11 cellular contexts compared by ENCODE assay signal in the genomic region with DNA sequence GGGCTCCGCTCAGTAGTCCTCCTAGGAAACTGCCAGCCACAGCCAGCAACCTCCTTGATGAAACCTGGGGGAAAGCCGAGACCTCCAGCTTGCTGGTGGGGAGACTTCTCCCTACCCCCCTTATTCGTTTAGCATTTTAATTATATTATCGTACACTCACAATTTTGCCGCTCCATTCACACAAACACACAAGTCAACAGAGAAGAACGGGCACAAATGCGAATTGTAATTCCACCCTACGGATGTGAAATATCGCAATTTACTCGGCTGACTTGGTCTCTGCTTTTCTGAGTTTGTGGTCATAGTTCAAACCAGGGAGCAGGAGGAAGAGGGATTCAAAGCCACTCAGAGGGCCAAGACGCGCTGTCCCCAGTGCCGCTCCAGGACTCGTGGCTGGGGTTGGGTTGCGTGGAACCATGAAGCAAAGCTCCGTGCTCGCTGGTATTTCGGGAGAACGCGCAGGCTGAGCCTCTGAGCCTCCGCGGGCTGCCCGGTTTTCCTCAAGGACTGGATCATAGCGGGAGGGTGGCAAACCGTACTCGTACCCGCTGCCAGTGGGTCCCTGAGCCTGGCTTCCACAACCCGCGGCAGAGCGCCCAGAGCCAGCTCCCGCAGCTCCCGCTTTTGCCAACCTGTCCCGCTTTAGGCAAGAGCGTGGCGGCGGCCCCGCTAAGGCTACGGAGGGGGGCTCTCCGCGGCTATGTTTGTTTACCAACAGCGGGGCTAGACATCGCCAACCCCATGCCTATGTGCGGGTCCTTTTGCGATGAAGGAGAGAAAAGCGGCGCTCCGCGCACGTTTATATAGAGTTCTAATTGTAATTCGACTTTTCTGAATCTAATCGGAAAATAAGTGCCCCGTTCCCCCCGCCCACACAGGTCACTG. TPM values are rescaled to one million over a fixed set of nuclear protein-coding genes. Genes with fewer than 3 reads are reported as not detected.
DNase-seq lines count a peak whose midpoint lies in the region; ATAC-seq, FAIRE-seq and TF ChIP-seq lines count a peak whose summit lies in the region.
"Had no signal": no experiment of that assay in that cellular context is flagged by ENCODE, and none has a peak within 500 bp of the region (broad histone marks: within the 10 kb centered on the region; RNA-seq: fewer than 3 reads in every experiment).

No MANE protein-coding gene starts in this region.

- 5% methylated on average over 27 of the region's 53 CpGs for WGBS in esophagus muscularis mucosa

- H3K4me1 ChIP-seq in kidney (ENCODE audit: control insufficient read depth in 1 of 2, insufficient read depth in 1 of 2, low read depth in 1 of 2, low read length in 2 of 2): peaks cover 0 to 10% of the 10 kb centered on the region in 2 donors
- peaks cover 65 to 82% (median 73%) of the 10 kb centered on the region in 4 donors for H3K4me1 ChIP-seq in esophagus muscularis mucosa

- no peak for ATAC-seq in stimulated activated naive CD8-positive, alpha-beta T cell treated with anti-CD3 and anti-CD28 coated beads, Interleukin-15, Interleukin-2, amounts not matched to agents 100 U/mL and 50 U/mL, for 24 hours
- no peak for ATAC-seq in activated T-cell treated with anti-CD3 and anti-CD28 coated beads, Interleukin-2, amount 50 U/mL, for 4 hours

- FAIRE-seq in kidney (lab: Jason Lieb, UNC): no peak

- peaks cover 64% of the 10 kb centered on the region for H3K4me1 Mint-ChIP-seq in stimulated activated naive CD8-positive, alpha-beta T cell treated with anti-CD3 and anti-CD28 coated beads, Interleukin-15, Interleukin-2, amounts not matched to agents 100 ng/mL and 50 ng/mL, for 24 hours (ENCODE audit: low read depth)
- peaks cover 49% of the 10 kb centered on the region for H3K4me1 Mint-ChIP-seq in activated T-cell treated with anti-CD3 and anti-CD28 coated beads, Interleukin-2, amount 50 U/mL, for 4 hours (ENCODE audit: low read depth)

- no peaks in the 10 kb centered on the region for H3K36me3 ChIP-seq in kidney (ENCODE audit: control insufficient read depth in 1 of 2, insufficient read depth in 2 of 2, low read length in 2 of 2)
- no peaks in the 10 kb centered on the region for H3K36me3 ChIP-seq in esophagus muscularis mucosa

- TF ChIP-seq POLR2A in esophagus muscularis mucosa (IDR thresholded peaks at IDR 0.05; ENCODE audit: low read depth): no peak

- no peaks in the 10 kb centered on the region for H3K9me3 Mint-ChIP-seq in stimulated activated naive CD8-positive, alpha-beta T cell treated with anti-CD3 and anti-CD28 coated beads, Interleukin-15, Interleukin-2, amounts not matched to agents 100 ng/mL and 50 ng/mL, for 24 hours
- H3K9me3 Mint-ChIP-seq in activated T-cell treated with anti-CD3 and anti-CD28 coated beads, Interleukin-2, amount 50 U/mL, for 4 hours: no peaks in the 10 kb centered on the region

- H3K36me3 Mint-ChIP-seq in stimulated activated naive CD8-positive, alpha-beta T cell treated with anti-CD3 and anti-CD28 coated beads, Interleukin-15, Interleukin-2, amounts not matched to agents 100 ng/mL and 50 ng/mL, for 24 hours (ENCODE audit: low read depth): no peaks in the 10 kb centered on the region
- no peaks in the 10 kb centered on the region for H3K36me3 Mint-ChIP-seq in activated T-cell treated with anti-CD3 and anti-CD28 coated beads, Interleukin-2, amount 50 U/mL, for 4 hours (ENCODE audit: insufficient read depth)

- no peaks in the 10 kb centered on the region for H3K9me3 ChIP-seq in kidney (ENCODE audit: control insufficient read depth in 1 of 2, low read length in 2 of 2)
- H3K9me3 ChIP-seq in esophagus muscularis mucosa: no peaks in the 10 kb centered on the region

- H3K27ac Mint-ChIP-seq in stimulated activated naive CD8-positive, alpha-beta T cell treated with anti-CD3 and anti-CD28 coated beads, Interleukin-15, Interleukin-2, amounts not matched to agents 100 ng/mL and 50 ng/mL, for 24 hours: peak overlapping the region; percentile 48

- peak overlapping the region; percentile 77 to 81 for H3K4me3 ChIP-seq in kidney (ENCODE audit: low read length in 2 of 2)
- H3K4me3 ChIP-seq in esophagus muscularis mucosa: no peak overlapping the region

- peak overlapping the region; percentile 33 for H3K4me3 Mint-ChIP-seq in stimulated activated naive CD8-positive, alpha-beta T cell treated with anti-CD3 and anti-CD28 coated beads, Interleukin-15, Interleukin-2, amounts not matched to agents 100 ng/mL and 50 ng/mL, for 24 hours
- peak overlapping the region; percentile 52 for H3K4me3 Mint-ChIP-seq in activated T-cell treated with anti-CD3 and anti-CD28 coated beads, Interleukin-2, amount 50 U/mL, for 4 hours

- peaks cover 39 to 100% (median 99%) of the 10 kb centered on the region in 4 donors for H3K27me3 ChIP-seq in esophagus muscularis mucosa

- H3K27ac ChIP-seq in kidney (ENCODE audit: low read depth in 2 of 2, low read length in 2 of 2) (peak overlapping the region; percentile 32 to 86), esophagus muscularis mucosa (replicated peaks in 1 of 4) (no peak overlapping the region)

- TF ChIP-seq CTCF in kidney (IDR thresholded peaks at IDR 0.05; ENCODE audit: borderline replicate concordance, extremely low read depth, insufficient read depth) (no peak), esophagus muscularis mucosa (IDR thresholded peaks at IDR 0.05) (no peak)

- peaks cover 74% of the 10 kb centered on the region for H3K27me3 Mint-ChIP-seq in stimulated activated naive CD8-positive, alpha-beta T cell treated with anti-CD3 and anti-CD28 coated beads, Interleukin-15, Interleukin-2, amounts not matched to agents 100 ng/mL and 50 ng/mL, for 24 hours
- peaks cover 79% of the 10 kb centered on the region for H3K27me3 Mint-ChIP-seq in activated T-cell treated with anti-CD3 and anti-CD28 coated beads, Interleukin-2, amount 50 U/mL, for 4 hours (ENCODE audit: low read depth)

- intact Hi-C loops in kidney (cut with DNase I): no loop called here
- intact Hi-C loops in esophagus muscularis mucosa (cut with DNase I): no loop called here

- H3K9ac ChIP-seq in kidney (ENCODE audit: low read length in 2 of 2): peak overlapping the region; percentile 49 to 73

- DNase-seq in stimulated activated naive CD8-positive, alpha-beta T cell treated with anti-CD3 and anti-CD28 coated beads, Interleukin-15, Interleukin-2, amounts not matched to agents 100 U/mL and 50 U/mL, for 24 hours: no peak
- no peak for DNase-seq in activated T-cell treated with anti-CD3 and anti-CD28 coated beads, Interleukin-2, amount 50 U/mL, for 4 hours
- no peak for DNase-seq in kidney
- DNase-seq in NCI-H1436 treated with DMSO at 0.1 percent for 48 hours (lab: John Stamatoyannopoulos, UW): no peak
- no peak for DNase-seq in effector CD8-positive, alpha-beta T cell (lab: John Stamatoyannopoulos, UW)
- no peak for DNase-seq in KG1 (lab: John Stamatoyannopoulos, UW)
- DNase-seq in esophagus muscularis mucosa (ENCODE audit: extremely low spot score): no peak
- DNase-seq: activated naive CD4-positive, alpha-beta T cell; hypothalamus; stimulated activated CD4-positive, alpha-beta T cell treated with anti-CD3 and anti-CD28 coated beads, Interleukin-2, amount 100 ng/mL, for 48 hours had no signal

- no peak for TF ChIP-seq EP300 in esophagus muscularis mucosa (IDR thresholded peaks at IDR 0.05)

RNA-seq across cellular contexts. Expression of gene LHX1, which starts 2.0 kb away (rescaled TPM):
- not detected for total RNA-seq in activated T-cell treated with anti-CD3 and anti-CD28 coated beads, Interleukin-2, amount 50 U/mL, for 4 hours
- 18.4 TPM for total RNA-seq in kidney
- polyA plus RNA-seq in kidney (ENCODE audit: insufficient read depth, low read depth, low replicate concordance): 10.6 TPM
- total RNA-seq in esophagus muscularis mucosa: not detected

RNA-seq across cellular contexts. Expression of gene AATF, which starts 9.5 kb away (rescaled TPM):
- 100 to 1,000 TPM; 159 to 191 (median 177) TPM for total RNA-seq in activated T-cell treated with anti-CD3 and anti-CD28 coated beads, Interleukin-2, amount 50 U/mL, for 4 hours
- total RNA-seq in kidney: 36.8 TPM
- 50.4 TPM for polyA plus RNA-seq in kidney (ENCODE audit: insufficient read depth, low read depth, low replicate concordance)
- 10 to 100 TPM; 37.8 to 55.7 (median 45.3) TPM for total RNA-seq in esophagus muscularis mucosa

Comparison
In these comparisons a context has a peak if more than half of its experiments do, and no peak if none do; other contexts are left out.
1. H3K27ac ChIP-seq: peak in kidney (2 of 2); none in esophagus muscularis mucosa (0 of 4).
2. H3K4me3 ChIP-seq: peak in kidney (2 of 2); none in esophagus muscularis mucosa (0 of 4).
3. RNA of gene LHX1, which starts 2.0 kb away (total RNA-seq): 18.4 TPM in kidney (single experiment); not detected in activated T-cell treated with anti-CD3 and anti-CD28 coated beads, Interleukin-2, amount 50 U/mL, for 4 hours and not detected in esophagus muscularis mucosa; every median in the first group is over 10 times any median in the second.